15 cellular contexts compared by ENCODE assay signal in the genomic region with DNA sequence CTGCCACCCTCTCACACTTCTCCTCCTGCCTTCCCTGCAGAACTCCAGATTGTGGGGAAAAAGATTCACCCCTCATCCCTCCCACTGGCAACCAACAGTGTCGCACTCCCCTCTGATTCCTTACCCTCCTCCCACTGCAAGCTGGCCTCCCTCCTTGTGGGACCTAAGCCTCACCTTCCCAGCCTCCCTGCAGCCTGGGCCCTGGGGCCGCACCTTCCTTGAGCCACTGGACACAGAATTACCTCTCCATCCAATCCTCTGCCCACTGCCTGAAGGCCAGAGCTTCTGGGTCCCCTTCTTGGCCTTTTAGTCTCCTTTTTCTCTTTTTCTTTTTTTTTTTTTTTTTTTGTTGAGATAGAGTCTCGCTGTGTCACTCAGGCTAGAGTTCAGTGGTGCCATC.
"Had no signal": no experiment of that assay in that cellular context is flagged by ENCODE, and none has a peak within 500 bp of the region (broad histone marks: within the 10 kb centered on the region; RNA-seq: fewer than 3 reads in every experiment).

No MANE protein-coding gene starts in this region.

- H3K36me3 ChIP-seq: esophagus squamous epithelium, pancreas had no signal

- H3K4me3 ChIP-seq: body of pancreas, esophagus squamous epithelium, pancreas had no signal

- ATAC-seq: body of pancreas, pancreas had no signal

- DNase-seq: activated CD4-positive, alpha-beta T cell treated with anti-CD3 and anti-CD28 coated beads, Interleukin-2, amount 50 U/mL, for 4 hours; amygdala; body of pancreas; central memory CD4-positive, alpha-beta T cell; cortex of kidney; effector CD4-positive, alpha-beta T cell; esophagus squamous epithelium; kidney glomerular epithelial cell; mesenchymal stem cell; pancreas; stimulated activated CD4-positive, alpha-beta T cell treated with anti-CD3 and anti-CD28 coated beads, Interleukin-12 subunit alpha, Interleukin-12 subunit beta, amount 100 ng/mL, for 4 hours; stimulated activated CD4-positive, alpha-beta T cell treated with anti-CD3 and anti-CD28 coated beads, Interleukin-2, amount 100 ng/mL, for 24 hours had no signal

- H3K4me3 Mint-ChIP-seq: activated naive CD4-positive, alpha-beta T cell treated with anti-CD3 and anti-CD28 coated beads, Interleukin-2, amount 50 U/mL, for 24 hours; neural crest cell; T-helper 2 cell treated with Interferon-gamma antibody and Interleukin-4, amounts not matched to agents 5 μg/mL and 100 μg/mL, for 36 hours had no signal

- H3K9me3 Mint-ChIP-seq: activated naive CD4-positive, alpha-beta T cell treated with anti-CD3 and anti-CD28 coated beads, Interleukin-2, amount 50 U/mL, for 24 hours; neural crest cell; T-helper 2 cell treated with Interferon-gamma antibody and Interleukin-4, amounts not matched to agents 5 μg/mL and 100 μg/mL, for 36 hours had no signal

- H3K4me1 ChIP-seq: body of pancreas, pancreas had no signal

- H3K4me1 Mint-ChIP-seq: activated naive CD4-positive, alpha-beta T cell treated with anti-CD3 and anti-CD28 coated beads, Interleukin-2, amount 50 U/mL, for 24 hours had no signal

- H3K27ac Mint-ChIP-seq: T-helper 2 cell treated with Interferon-gamma antibody and Interleukin-4, amounts not matched to agents 5 μg/mL and 100 μg/mL, for 36 hours had no signal

- H3K36me3 Mint-ChIP-seq: activated naive CD4-positive, alpha-beta T cell treated with anti-CD3 and anti-CD28 coated beads, Interleukin-2, amount 50 U/mL, for 24 hours had no signal

- H3K27ac ChIP-seq: body of pancreas, esophagus squamous epithelium, pancreas had no signal

- H3K27me3 ChIP-seq: body of pancreas, pancreas had no signal

- H3K9me3 ChIP-seq: body of pancreas, esophagus squamous epithelium, pancreas had no signal
